Comparison of ENCODE assay signal across 25 cellular contexts in genomic region chr18:28288784-28289183, GRCh38.
"Had no signal": no experiment of that assay in that cellular context is flagged by ENCODE, and none has a peak within 500 bp of the region (broad histone marks: within the 10 kb centered on the region; RNA-seq: fewer than 3 reads in every experiment).

No MANE protein-coding gene starts in this region.

- H3K9me3 ChIP-seq: colonic mucosa, esophagus muscularis mucosa, esophagus squamous epithelium, gastrocnemius medialis, gastroesophageal sphincter had no signal

- H3K27me3 ChIP-seq: colonic mucosa, dorsolateral prefrontal cortex, esophagus muscularis mucosa, esophagus squamous epithelium, foreskin keratinocyte, gastrocnemius medialis, gastroesophageal sphincter, heart right ventricle had no signal

- H3K36me3 ChIP-seq: colonic mucosa, esophagus muscularis mucosa, esophagus squamous epithelium, gastrocnemius medialis, gastroesophageal sphincter, heart right ventricle had no signal

- ATAC-seq: effector memory CD8-positive, alpha-beta T cell; esophagus mucosa; foreskin keratinocyte; gastrocnemius medialis; gastroesophageal sphincter; heart right ventricle had no signal

- DNase-seq: colonic mucosa; cortex of kidney; dermis blood vessel endothelial cell; dorsolateral prefrontal cortex; effector CD4-positive, alpha-beta T cell; effector CD8-positive, alpha-beta T cell; effector memory CD4-positive, alpha-beta T cell; effector memory CD8-positive, alpha-beta T cell; endodermal cell; erythroblast; esophagus squamous epithelium; foreskin fibroblast; foreskin keratinocyte; foreskin melanocyte; gastrocnemius medialis; glutamatergic neuron; head of caudate nucleus; heart right ventricle had no signal

- H3K27ac ChIP-seq: colonic mucosa, coronary artery, dorsolateral prefrontal cortex, epithelial cell of prostate, esophagus muscularis mucosa, esophagus squamous epithelium, foreskin keratinocyte, gastrocnemius medialis, gastroesophageal sphincter, heart right ventricle had no signal

- H3K4me1 ChIP-seq: colonic mucosa, esophagus muscularis mucosa, esophagus squamous epithelium, foreskin keratinocyte, gastrocnemius medialis, gastroesophageal sphincter, heart right ventricle had no signal

- FAIRE-seq: endothelial cell of umbilical vein, frontal cortex had no signal

- H3K4me3 ChIP-seq: colonic mucosa, coronary artery, dorsolateral prefrontal cortex, esophagus muscularis mucosa, esophagus squamous epithelium, gastrocnemius medialis, gastroesophageal sphincter, heart right ventricle had no signal
